Comparison of ENCODE assay signal across 23 cellular contexts in genomic region chr10:75724047-75724446, GRCh38.
"Had no signal": no experiment of that assay in that cellular context is flagged by ENCODE, and none has a peak within 500 bp of the region (broad histone marks: within the 10 kb centered on the region; RNA-seq: fewer than 3 reads in every experiment).

No MANE protein-coding gene starts in this region.

- H3K36me3 ChIP-seq: esophagus muscularis mucosa, gastroesophageal sphincter, heart left ventricle, left lung, lower lobe of right lung had no signal

- H3K9me3 ChIP-seq: esophagus muscularis mucosa, gastroesophageal sphincter, heart left ventricle, left lung, lower lobe of right lung, mucosa of descending colon had no signal

- H3K4me2 ChIP-seq: hepatocyte had no signal

- H3K27ac ChIP-seq: coronary artery, dorsolateral prefrontal cortex, epithelial cell of prostate, esophagus muscularis mucosa, foreskin keratinocyte, gastroesophageal sphincter, heart left ventricle, hepatocyte, lower lobe of right lung had no signal

- H2AFZ ChIP-seq: hepatocyte had no signal

- H3K79me2 ChIP-seq: hepatocyte had no signal

- DNase-seq: dorsolateral prefrontal cortex; effector CD4-positive, alpha-beta T cell; effector memory CD4-positive, alpha-beta T cell; erythroblast; foreskin keratinocyte; heart left ventricle; hypothalamus; immature natural killer cell; left cardiac atrium; left lung; left ventricle myocardium superior; lower lobe of right lung; mesenchymal stem cell; mucosa of descending colon; naive B cell had no signal

- ATAC-seq: foreskin keratinocyte, gastroesophageal sphincter, left cardiac atrium, left lung, left ventricle myocardium superior, mucosa of descending colon had no signal

- H3K4me3 ChIP-seq: coronary artery, dorsolateral prefrontal cortex, esophagus muscularis mucosa, gastroesophageal sphincter, heart left ventricle, hepatocyte, left lung, lower lobe of right lung, mucosa of descending colon had no signal

- H3K4me1 ChIP-seq: foreskin keratinocyte, gastroesophageal sphincter, heart left ventricle, left lung had no signal

- H3K27me3 ChIP-seq: dorsolateral prefrontal cortex, esophagus muscularis mucosa, gastroesophageal sphincter, heart left ventricle, hepatocyte, left lung had no signal

- FAIRE-seq: colon, frontal cortex, keratinocyte had no signal
